ENCODE assay signal across 13 cellular contexts in genomic region chr4:138205531-138206233, GRCh38.
"Had no signal": no experiment of that assay in that cellular context is flagged by ENCODE, and none has a peak within 500 bp of the region (broad histone marks: within the 10 kb centered on the region; RNA-seq: fewer than 3 reads in every experiment).

No MANE protein-coding gene starts in this region.

- H3K27ac Mint-ChIP-seq: activated CD4-positive, alpha-beta memory T cell treated with anti-CD3 and anti-CD28 coated beads for 36 hours; activated naive CD8-positive, alpha-beta T cell treated with anti-CD3 and anti-CD28 coated beads for 36 hours; naive thymus-derived CD8-positive, alpha-beta T cell; stimulated activated naive CD8-positive, alpha-beta T cell treated with anti-CD3 and anti-CD28 coated beads, Interleukin-15, amount 100 ng/mL, for 72 hours; T-helper 2 cell treated with Interferon-gamma antibody and Interleukin-4, amounts not matched to agents 5 μg/mL and 100 μg/mL, for 36 hours had no signal

- H3K27me3 Mint-ChIP-seq: activated CD4-positive, alpha-beta memory T cell treated with anti-CD3 and anti-CD28 coated beads for 36 hours; activated naive CD8-positive, alpha-beta T cell treated with anti-CD3 and anti-CD28 coated beads for 36 hours; stimulated activated naive CD8-positive, alpha-beta T cell treated with anti-CD3 and anti-CD28 coated beads, Interleukin-15, amount 100 ng/mL, for 72 hours had no signal

- H3K4me3 Mint-ChIP-seq: activated CD4-positive, alpha-beta memory T cell treated with anti-CD3 and anti-CD28 coated beads for 36 hours; activated naive CD8-positive, alpha-beta T cell treated with anti-CD3 and anti-CD28 coated beads for 36 hours; activated T-cell treated with anti-CD3 and anti-CD28 coated beads, Interleukin-2, amount 50 U/mL, for 4 hours; naive thymus-derived CD8-positive, alpha-beta T cell; stimulated activated naive CD8-positive, alpha-beta T cell treated with anti-CD3 and anti-CD28 coated beads, Interleukin-15, amount 100 ng/mL, for 72 hours; T-helper 2 cell treated with Interferon-gamma antibody and Interleukin-4, amounts not matched to agents 5 μg/mL and 100 μg/mL, for 36 hours had no signal

- H3K4me1 Mint-ChIP-seq: activated naive CD8-positive, alpha-beta T cell treated with anti-CD3 and anti-CD28 coated beads for 36 hours; naive thymus-derived CD8-positive, alpha-beta T cell; stimulated activated naive CD8-positive, alpha-beta T cell treated with anti-CD3 and anti-CD28 coated beads, Interleukin-15, amount 100 ng/mL, for 72 hours had no signal

- ATAC-seq: activated T-cell treated with anti-CD3 and anti-CD28 coated beads, Interleukin-2, amount 50 U/mL, for 4 hours; naive thymus-derived CD8-positive, alpha-beta T cell; stimulated activated naive CD8-positive, alpha-beta T cell treated with anti-CD3 and anti-CD28 coated beads, Interleukin-15, amount 100 ng/mL, for 72 hours had no signal

- H3K9me3 Mint-ChIP-seq: activated CD4-positive, alpha-beta memory T cell treated with anti-CD3 and anti-CD28 coated beads for 36 hours; activated naive CD8-positive, alpha-beta T cell treated with anti-CD3 and anti-CD28 coated beads for 36 hours; activated T-cell treated with anti-CD3 and anti-CD28 coated beads, Interleukin-2, amount 50 U/mL, for 4 hours; naive thymus-derived CD8-positive, alpha-beta T cell; T-helper 2 cell treated with Interferon-gamma antibody and Interleukin-4, amounts not matched to agents 5 μg/mL and 100 μg/mL, for 36 hours had no signal

- H3K36me3 Mint-ChIP-seq: activated CD4-positive, alpha-beta memory T cell treated with anti-CD3 and anti-CD28 coated beads for 36 hours; activated naive CD8-positive, alpha-beta T cell treated with anti-CD3 and anti-CD28 coated beads for 36 hours; naive thymus-derived CD8-positive, alpha-beta T cell had no signal

- H3K4me3 ChIP-seq: lung had no signal

- DNase-seq: activated CD4-positive, alpha-beta memory T cell treated with anti-CD3 and anti-CD28 coated beads for 36 hours; activated CD4-positive, alpha-beta T cell treated with anti-CD3 and anti-CD28 coated beads for 1 hour; activated gamma-delta T cell; activated naive CD8-positive, alpha-beta T cell treated with anti-CD3 and anti-CD28 coated beads for 36 hours; activated T-cell treated with anti-CD3 and anti-CD28 coated beads, Interleukin-2, amount 50 U/mL, for 4 hours; dermis blood vessel endothelial cell; erythroblast; hypothalamus; naive thymus-derived CD8-positive, alpha-beta T cell; stimulated activated CD4-positive, alpha-beta T cell treated with anti-CD3 and anti-CD28 coated beads, Interleukin-4, amount 100 ng/mL, for 4 hours; stimulated activated naive CD8-positive, alpha-beta T cell treated with anti-CD3 and anti-CD28 coated beads, Interleukin-15, amount 100 ng/mL, for 72 hours had no signal
